ENCODE assay signal across 13 cellular contexts in genomic region chrX:123869488-123869887, GRCh38. TPM values are rescaled to one million over a fixed set of nuclear protein-coding genes. Genes with fewer than 3 reads are reported as not detected.
DNase-seq lines count a peak whose midpoint lies in the region; ATAC-seq lines count a peak whose summit lies in the region.
"Had no signal": no experiment of that assay in that cellular context is flagged by ENCODE, and none has a peak within 500 bp of the region (broad histone marks: within the 10 kb centered on the region; RNA-seq: fewer than 3 reads in every experiment).

No MANE protein-coding gene starts in this region.

- POLR2A ChIA-PET in activated CD4-positive, alpha-beta memory T cell treated with anti-CD3 and anti-CD28 coated beads for 36 hours (lab: Charles Lee) = no interaction called here
- POLR2A ChIA-PET in activated CD4-positive, alpha-beta memory T cell treated with anti-CD3 and anti-CD28 coated beads, Interleukin-2, amount 10 ng/mL, durations not matched to agents 7 days and 5 days (lab: Charles Lee) = interaction anchor here (0.8 to 1.5 kb wide), 2 partner anchors 9 to 91 kb away, joined by 3 read pairs; no protein-coding TSS in a partner anchor

- intact Hi-C loops in activated CD4-positive, alpha-beta memory T cell treated with anti-CD3 and anti-CD28 coated beads for 36 hours (cut with micrococcal nuclease) = no loop called here

- CTCF ChIA-PET in activated CD4-positive, alpha-beta memory T cell treated with anti-CD3 and anti-CD28 coated beads for 36 hours (lab: Charles Lee) = interaction anchor here (1.1 to 1.3 kb wide), 3 partner anchors 15 to 37 kb away, joined by 3 to 4 read pairs (median 3); no protein-coding TSS in a partner anchor
- CTCF ChIA-PET in activated CD4-positive, alpha-beta memory T cell treated with anti-CD3 and anti-CD28 coated beads, Interleukin-2, amount 10 ng/mL, durations not matched to agents 7 days and 5 days (lab: Charles Lee) = interaction anchor here (2.5 kb wide), 1 partner anchor 36 kb away, joined by 14 read pairs; no protein-coding TSS in a partner anchor

- H3K4me3 Mint-ChIP-seq in activated CD4-positive, alpha-beta memory T cell treated with anti-CD3 and anti-CD28 coated beads for 36 hours = no peak overlapping the region
- no peak overlapping the region for H3K4me3 Mint-ChIP-seq in activated CD4-positive, alpha-beta memory T cell treated with anti-CD3 and anti-CD28 coated beads, Interleukin-2, amount 10 ng/mL, durations not matched to agents 7 days and 5 days
- H3K4me3 Mint-ChIP-seq in activated naive CD8-positive, alpha-beta T cell = no peak overlapping the region
- no peak overlapping the region for H3K4me3 Mint-ChIP-seq in natural killer cell treated with Interleukin-12 subunit alpha and Interleukin-12 subunit beta and Interleukin-15 and Interleukin-18, amount 100 ng/mL, for 72 hours

- H3K27ac Mint-ChIP-seq in activated CD4-positive, alpha-beta memory T cell treated with anti-CD3 and anti-CD28 coated beads for 36 hours = peak overlapping the region; percentile 60
- no peak overlapping the region for H3K27ac Mint-ChIP-seq in activated CD4-positive, alpha-beta memory T cell treated with anti-CD3 and anti-CD28 coated beads, Interleukin-2, amount 10 ng/mL, durations not matched to agents 7 days and 5 days
- H3K27ac Mint-ChIP-seq in activated naive CD8-positive, alpha-beta T cell = peak overlapping the region; percentile 83
- H3K27ac Mint-ChIP-seq in natural killer cell treated with Interleukin-12 subunit alpha and Interleukin-12 subunit beta and Interleukin-15 and Interleukin-18, amount 100 ng/mL, for 72 hours = peak overlapping the region; percentile 67 to 76

- H3K36me3 Mint-ChIP-seq in activated CD4-positive, alpha-beta memory T cell treated with anti-CD3 and anti-CD28 coated beads for 36 hours = peaks cover 3% of the 10 kb centered on the region
- peaks cover 16% of the 10 kb centered on the region for H3K36me3 Mint-ChIP-seq in activated CD4-positive, alpha-beta memory T cell treated with anti-CD3 and anti-CD28 coated beads, Interleukin-2, amount 10 ng/mL, durations not matched to agents 7 days and 5 days (ENCODE audit: low read depth)
- no peaks in the 10 kb centered on the region for H3K36me3 Mint-ChIP-seq in activated naive CD8-positive, alpha-beta T cell
- no peaks in the 10 kb centered on the region for H3K36me3 Mint-ChIP-seq in natural killer cell treated with Interleukin-12 subunit alpha and Interleukin-12 subunit beta and Interleukin-15 and Interleukin-18, amount 100 ng/mL, for 72 hours

- no peaks in the 10 kb centered on the region for H3K9me3 Mint-ChIP-seq in activated CD4-positive, alpha-beta memory T cell treated with anti-CD3 and anti-CD28 coated beads for 36 hours
- no peaks in the 10 kb centered on the region for H3K9me3 Mint-ChIP-seq in activated CD4-positive, alpha-beta memory T cell treated with anti-CD3 and anti-CD28 coated beads, Interleukin-2, amount 10 ng/mL, durations not matched to agents 7 days and 5 days
- H3K9me3 Mint-ChIP-seq in activated naive CD8-positive, alpha-beta T cell (ENCODE audit: low read depth) = no peaks in the 10 kb centered on the region
- H3K9me3 Mint-ChIP-seq in natural killer cell treated with Interleukin-12 subunit alpha and Interleukin-12 subunit beta and Interleukin-15 and Interleukin-18, amount 100 ng/mL, for 72 hours = no peaks in the 10 kb centered on the region

- no peak for DNase-seq in activated CD4-positive, alpha-beta memory T cell treated with anti-CD3 and anti-CD28 coated beads for 36 hours
- no peak for DNase-seq in activated CD4-positive, alpha-beta memory T cell treated with anti-CD3 and anti-CD28 coated beads, Interleukin-2, amount 10 ng/mL, durations not matched to agents 7 days and 5 days
- no peak for DNase-seq in natural killer cell treated with Interleukin-12 subunit alpha and Interleukin-12 subunit beta and Interleukin-15 and Interleukin-18, amount 100 ng/mL, for 72 hours (ENCODE audit: low spot score)
- DNase-seq in cortex of kidney (lab: John Stamatoyannopoulos, UW) = no peak
- DNase-seq: anterior cingulate cortex, left ventricle myocardium superior, NCI-H1417, psoas muscle, uterus had no signal

- peak; percentile 50 for ATAC-seq in HG02885 (IDR thresholded peaks at IDR 0.05; ENCODE audit: poor library complexity, unreplicated experiment)
- ATAC-seq in natural killer cell treated with Interleukin-12 subunit alpha and Interleukin-12 subunit beta and Interleukin-15 and Interleukin-18, amount 100 ng/mL, for 72 hours = peak; percentile 64 to 80
- no peak for ATAC-seq in GM21825 (IDR thresholded peaks at IDR 0.05; ENCODE audit: unreplicated experiment)
- no peak for ATAC-seq in GM19452 (IDR thresholded peaks at IDR 0.05; ENCODE audit: unreplicated experiment)
- ATAC-seq: left ventricle myocardium superior had no signal

- H3K27me3 Mint-ChIP-seq in activated CD4-positive, alpha-beta memory T cell treated with anti-CD3 and anti-CD28 coated beads for 36 hours = no peaks in the 10 kb centered on the region
- no peaks in the 10 kb centered on the region for H3K27me3 Mint-ChIP-seq in activated CD4-positive, alpha-beta memory T cell treated with anti-CD3 and anti-CD28 coated beads, Interleukin-2, amount 10 ng/mL, durations not matched to agents 7 days and 5 days
- H3K27me3 Mint-ChIP-seq in activated naive CD8-positive, alpha-beta T cell = no peaks in the 10 kb centered on the region
- no peaks in the 10 kb centered on the region for H3K27me3 Mint-ChIP-seq in natural killer cell treated with Interleukin-12 subunit alpha and Interleukin-12 subunit beta and Interleukin-15 and Interleukin-18, amount 100 ng/mL, for 72 hours

- peaks cover 26% of the 10 kb centered on the region for H3K4me1 Mint-ChIP-seq in activated CD4-positive, alpha-beta memory T cell treated with anti-CD3 and anti-CD28 coated beads for 36 hours (ENCODE audit: low read depth)
- peaks cover 21% of the 10 kb centered on the region for H3K4me1 Mint-ChIP-seq in activated CD4-positive, alpha-beta memory T cell treated with anti-CD3 and anti-CD28 coated beads, Interleukin-2, amount 10 ng/mL, durations not matched to agents 7 days and 5 days
- H3K4me1 Mint-ChIP-seq in activated naive CD8-positive, alpha-beta T cell (ENCODE audit: low read depth) = peaks cover 18% of the 10 kb centered on the region
- H3K4me1 Mint-ChIP-seq in natural killer cell treated with Interleukin-12 subunit alpha and Interleukin-12 subunit beta and Interleukin-15 and Interleukin-18, amount 100 ng/mL, for 72 hours (ENCODE audit: low read depth in 2 of 2) = peaks cover 11 to 13% of the 10 kb centered on the region in 2 donors

RNA-seq across cellular contexts. Expression of gene XIAP, which starts 9.6 kb away (rescaled TPM):
- total RNA-seq in activated CD4-positive, alpha-beta memory T cell treated with anti-CD3 and anti-CD28 coated beads for 36 hours = 10 to 100 TPM; 33.9 to 36.1 TPM
- 10 to 100 TPM; 47.6 to 53.3 TPM for total RNA-seq in activated CD4-positive, alpha-beta memory T cell treated with anti-CD3 and anti-CD28 coated beads, Interleukin-2, amount 10 ng/mL, durations not matched to agents 7 days and 5 days
- 10 to 100 TPM; 56.1 to 63.8 TPM for total RNA-seq in natural killer cell treated with Interleukin-12 subunit alpha and Interleukin-12 subunit beta and Interleukin-15 and Interleukin-18, amount 100 ng/mL, for 72 hours

Comparison
In these comparisons a context has a peak if more than half of its experiments do, and no peak if none do; other contexts are left out.
1. ATAC-seq: peak in HG02885 (single experiment) and natural killer cell treated with Interleukin-12 subunit alpha and Interleukin-12 subunit beta and Interleukin-15 and Interleukin-18, amount 100 ng/mL, for 72 hours (2 of 2); none in GM21825 (single experiment) and GM19452 (single experiment).